In genomic region chr11:68038718-68039525, GRCh38 we compare ENCODE assay signal across 1 cellular context.
A peak's percentile ranks its signal among the peaks of the same experiment; 100 is the strongest.
TF ChIP-seq lines count a peak whose summit lies in the region.

Gene TCIRG1, plus strand, starts transcription at chr11:68039025. Its CDS starts 2,247 bp downstream, at chr11:68041272.

TF ChIP-seq in K562, 482 proteins besides CTCF, POLR2A, EP300 and RAD21 (continued from another document and continues in another):
- TF ChIP-seq CTCFL (IDR thresholded peaks at IDR 0.05; ENCODE audit: borderline replicate concordance, insufficient read depth, low read depth, low read length, poor library complexity, severe bottlenecking) = no peak
- TF ChIP-seq ZNF785 (CRISPR knock-in tag; IDR thresholded peaks at IDR 0.05) = no peak
- TF ChIP-seq PHF21A (IDR thresholded peaks at IDR 0.05; ENCODE audit: borderline replicate concordance, low read depth) = no peak
- no peak for TF ChIP-seq ZC3H4 (CRISPR knock-in tag; IDR thresholded peaks at IDR 0.05; ENCODE audit: borderline replicate concordance)
- peak; percentile 56; the same call in 1 of the 2 replicates for TF ChIP-seq RREB1 (CRISPR knock-in tag; IDR thresholded peaks at IDR 0.05)
- TF ChIP-seq MITF (IDR thresholded peaks at IDR 0.05) = no peak
- TF ChIP-seq XRCC3 (IDR thresholded peaks at IDR 0.05) = no peak
- no peak for TF ChIP-seq OTX1 (CRISPR knock-in tag; IDR thresholded peaks at IDR 0.05)
- 0 out of 2 replicates have a peak, but pooled peaks have one; percentile 19 for TF ChIP-seq SPI1 (IDR thresholded peaks at IDR 0.05; ENCODE audit: borderline replicate concordance, low read depth, low read length)
- no peak for TF ChIP-seq RBM15 (IDR thresholded peaks at IDR 0.05; ENCODE audit: insufficient read depth, low read length)
- no peak for TF ChIP-seq HMBOX1 (IDR thresholded peaks at IDR 0.05)
- TF ChIP-seq ZNF23 (CRISPR knock-in tag; IDR thresholded peaks at IDR 0.05) = no peak
- peak; percentile 36; the same call in 1 of the 2 replicates for TF ChIP-seq ETV5 (CRISPR knock-in tag; IDR thresholded peaks at IDR 0.05; ENCODE audit: low read depth)
- TF ChIP-seq SMARCA4 (IDR thresholded peaks at IDR 0.05) = no peak
- no peak for TF ChIP-seq NFRKB (IDR thresholded peaks at IDR 0.05; ENCODE audit: low read depth)
- TF ChIP-seq SMARCE1 (IDR thresholded peaks at IDR 0.05) = no peak; the same call in 1 of the 2 replicates
- no peak; the same call in none of the 2 replicates for TF ChIP-seq L3MBTL2 (IDR thresholded peaks at IDR 0.05)
- peak; percentile 38 for TF ChIP-seq HNRNPLL (IDR thresholded peaks at IDR 0.05; ENCODE audit: low read depth, low read length, poor library complexity, severe bottlenecking)
- peak; percentile 36; the same call in 1 of the 2 replicates for TF ChIP-seq VEZF1 (CRISPR knock-in tag; IDR thresholded peaks at IDR 0.05)
- TF ChIP-seq TAF9B (IDR thresholded peaks at IDR 0.05; ENCODE audit: partially characterized antibody) = no peak
- TF ChIP-seq ZNF518B (CRISPR knock-in tag; IDR thresholded peaks at IDR 0.05) = no peak
- TF ChIP-seq ARID4B (CRISPR knock-in tag; IDR thresholded peaks at IDR 0.05) = peak; percentile 71; the same call in 1 of the 2 replicates
- no peak for TF ChIP-seq ID3 (CRISPR knock-in tag; IDR thresholded peaks at IDR 0.05)
- 0 out of 2 replicates have a peak, but pooled peaks have one; percentile 24 for TF ChIP-seq ID3 (tag; IDR thresholded peaks at IDR 0.05)
- TF ChIP-seq MTA1 (IDR thresholded peaks at IDR 0.05; ENCODE audit: borderline replicate concordance) = no peak
- TF ChIP-seq ZNF75A (CRISPR knock-in tag; IDR thresholded peaks at IDR 0.05) = no peak
